In genomic region chr10:86730227-86730626, GRCh38 we compare ENCODE assay signal across 15 cellular contexts. TPM values are rescaled to one million over a fixed set of nuclear protein-coding genes. Genes with fewer than 3 reads are reported as not detected.
A peak's percentile ranks its signal among the peaks of the same experiment; 100 is the strongest.
DNase-seq lines count a peak whose midpoint lies in the region; ATAC-seq, FAIRE-seq and TF ChIP-seq lines count a peak whose summit lies in the region.
"Had no signal": no experiment of that assay in that cellular context is flagged by ENCODE, and none has a peak within 500 bp of the region (broad histone marks: within the 10 kb centered on the region; RNA-seq: fewer than 3 reads in every experiment).

No MANE protein-coding gene starts in this region.

- no peak overlapping the region for H2AFZ ChIP-seq in K562 (ENCODE audit: low read depth, low read length)
- H2AFZ ChIP-seq: neural progenitor cell had no signal

- no peak overlapping the region for H3K9ac ChIP-seq in K562 (ENCODE audit: insufficient read depth in 1 of 2, low read depth in 2 of 2, low read length in 2 of 2)
- H3K9ac ChIP-seq: neural progenitor cell had no signal

- in situ Hi-C loops in K562 (cut with MboI), result no loop called here

- no peaks in the 10 kb centered on the region for H3K27me3 ChIP-seq in K562 (ENCODE audit: control insufficient read depth in 2 of 2, insufficient read depth in 2 of 2, low read length in 2 of 2)
- no peaks in the 10 kb centered on the region for H3K27me3 ChIP-seq in A673 (replicated peaks; ENCODE audit: insufficient read depth, low read depth, low read length, poor library complexity)
- H3K27me3 ChIP-seq in Caco-2 (replicated peaks; ENCODE audit: control insufficient read depth, insufficient read depth, low read length), result no peaks in the 10 kb centered on the region
- H3K27me3 ChIP-seq: brain microvascular endothelial cell, neural progenitor cell had no signal

- H3K4me3 ChIP-seq in K562, result no peak overlapping the region
- no peak overlapping the region for H3K4me3 ChIP-seq in A673 (ENCODE audit: low read depth, low read length, poor library complexity, severe bottlenecking)
- no peak overlapping the region for H3K4me3 ChIP-seq in Caco-2 (ENCODE audit: low read depth, low read length)
- H3K4me3 ChIP-seq: neural progenitor cell had no signal

- POLR2A ChIA-PET in K562 (lab: Yijun Ruan, JAX) (interaction anchor here (0.6 kb wide), 1 partner anchor 30 kb away, joined by 3 read pairs; no protein-coding TSS in a partner anchor), A673 (lab: Charles Lee; ENCODE audit: low non-redundant PET) (no interaction called here), Caco-2 (lab: Charles Lee) (no interaction called here)

- no peak for FAIRE-seq in K562 (lab: Jason Lieb, UNC)

- no TSS peak for BruUV-seq in K562 (replicated peaks; lab: Mats Ljungman, UMichigan)
- no TSS peak for BruUV-seq in A673 (replicated peaks; lab: Mats Ljungman, UMichigan)
- BruUV-seq in Caco-2 (replicated peaks; lab: Mats Ljungman, UMichigan), result no TSS peak

- H3K27ac ChIP-seq in K562 (ENCODE audit: extremely low read depth, low read depth, low read length) (no peak overlapping the region), A673 (ENCODE audit: low read depth, low read length, poor library complexity, severe bottlenecking) (no peak overlapping the region)
- H3K27ac ChIP-seq: brain microvascular endothelial cell, epithelial cell of prostate, neural progenitor cell had no signal

- TF ChIP-seq POLR2A in K562 (conservative IDR thresholded peaks at IDR 0.05), result no peak

- DNase-seq in NCI-H146 treated with DMSO at 0.1 percent for 48 hours (lab: John Stamatoyannopoulos, UW; ENCODE audit: unreplicated experiment), result peak; percentile 8
- DNase-seq in K562 (ENCODE audit: extremely low read depth in 1 of 4, low spot score in 3 of 4), result no peak
- DNase-seq in left lobe of liver (ENCODE audit: low spot score), result peak; percentile 74
- DNase-seq in superior temporal gyrus (ENCODE audit: extremely low spot score), result peak; percentile 62
- no peak for DNase-seq in A673 (ENCODE audit: low spot score)
- no peak for DNase-seq in Caco-2
- DNase-seq in NCI-H524 (lab: John Stamatoyannopoulos, UW), result no peak
- DNase-seq in activated naive CD8-positive, alpha-beta T cell treated with anti-CD3 and anti-CD28 coated beads, Interleukin-2, amount 50 U/mL, for 24 hours, result no peak
- DNase-seq: brain microvascular endothelial cell, H7, immature natural killer cell, SIG-M5 had no signal

- H3K27me3 Mint-ChIP-seq in Caco-2 (ENCODE audit: insufficient read depth, unreplicated experiment), result no peaks in the 10 kb centered on the region
- no peaks in the 10 kb centered on the region for H3K27me3 Mint-ChIP-seq in activated naive CD8-positive, alpha-beta T cell treated with anti-CD3 and anti-CD28 coated beads, Interleukin-2, amount 50 U/mL, for 24 hours

- H3K4me1 ChIP-seq in K562 (replicated peaks in 1 of 2; ENCODE audit: control insufficient read depth in 2 of 2, insufficient read depth in 2 of 2, low read length in 2 of 2) (0 out of 5 replicates have a peak, but pooled peaks cover 0 to 5% of the 10 kb centered on the region in 2 experiments), A673 (ENCODE audit: insufficient read depth, low read length, poor library complexity, severe bottlenecking) (peaks cover 5% of the 10 kb centered on the region), Caco-2 (no peaks in the 10 kb centered on the region)

- no peak for ATAC-seq in K562
- peak; percentile 83 for ATAC-seq in left lobe of liver
- no peak for ATAC-seq in activated naive CD8-positive, alpha-beta T cell treated with anti-CD3 and anti-CD28 coated beads, Interleukin-2, amount 50 U/mL, for 24 hours

- no peaks in the 10 kb centered on the region for H3K79me2 ChIP-seq in K562 (ENCODE audit: control insufficient read depth, insufficient read depth, low read length)

- no peak for TF ChIP-seq EP300 in K562 (IDR thresholded peaks at IDR 0.05; ENCODE audit: low read length)

- 0% methylated on average over 1 of the region's 1 CpG for WGBS in K562 (ENCODE audit: insufficient coverage, low coverage, missing lambda C conversion rate)

- H4K20me1 ChIP-seq in K562 (replicated peaks; ENCODE audit: control insufficient read depth, insufficient read depth, low read length), result no peaks in the 10 kb centered on the region

- CTCF ChIA-PET in K562 (lab: Yijun Ruan, JAX; ENCODE audit: low intra/inter-chr PET ratio) (no interaction called here), A673 (lab: Charles Lee) (no interaction called here), Caco-2 (lab: Charles Lee) (no interaction called here)

- intact Hi-C loops in K562 (cut with micrococcal nuclease), result no loop called here
- intact Hi-C loops in A673 (cut with micrococcal nuclease; ENCODE audit: unreplicated experiment), result no loop called here
- intact Hi-C loops in Caco-2 (cut with micrococcal nuclease; ENCODE audit: unreplicated experiment), result no loop called here

- H3K4me3 Mint-ChIP-seq in Caco-2 (ENCODE audit: unreplicated experiment), result no peak overlapping the region
- no peak overlapping the region for H3K4me3 Mint-ChIP-seq in activated naive CD8-positive, alpha-beta T cell treated with anti-CD3 and anti-CD28 coated beads, Interleukin-2, amount 50 U/mL, for 24 hours
- H3K4me3 Mint-ChIP-seq: immature natural killer cell; neural progenitor cell; stimulated activated naive CD8-positive, alpha-beta T cell treated with anti-CD3 and anti-CD28 coated beads, Interleukin-15, Interleukin-2, amounts not matched to agents 100 ng/mL and 50 ng/mL, for 24 hours had no signal

- TF ChIP-seq RAD21 in K562 (CRISPR knock-in tag; conservative IDR thresholded peaks at IDR 0.05 in 1 of 2, IDR thresholded peaks at IDR 0.05 in 1 of 2), result no peak

- H3K36me3 ChIP-seq in K562 (ENCODE audit: control insufficient read depth, insufficient read depth, low read length) (no peaks in the 10 kb centered on the region), A673 (ENCODE audit: insufficient read depth, low read length, poor library complexity, severe bottlenecking) (no peaks in the 10 kb centered on the region), Caco-2 (ENCODE audit: control insufficient read depth, insufficient read depth, low read length) (no peaks in the 10 kb centered on the region)
- H3K36me3 ChIP-seq: brain microvascular endothelial cell, neural progenitor cell had no signal

- no peaks in the 10 kb centered on the region for H3K9me1 ChIP-seq in K562 (ENCODE audit: control insufficient read depth, insufficient read depth, low read length)

- no peaks in the 10 kb centered on the region for H3K9me3 ChIP-seq in K562 (replicated peaks; ENCODE audit: control insufficient read depth, insufficient read depth, low read depth, low read length)
- H3K9me3 ChIP-seq in A673 (ENCODE audit: low read depth, low read length, poor library complexity, severe bottlenecking), result no peaks in the 10 kb centered on the region
- no peaks in the 10 kb centered on the region for H3K9me3 ChIP-seq in Caco-2

- no peaks in the 10 kb centered on the region for H3K9me3 Mint-ChIP-seq in Caco-2 (ENCODE audit: unreplicated experiment)
- H3K9me3 Mint-ChIP-seq in activated naive CD8-positive, alpha-beta T cell treated with anti-CD3 and anti-CD28 coated beads, Interleukin-2, amount 50 U/mL, for 24 hours, result no peaks in the 10 kb centered on the region
- H3K9me3 Mint-ChIP-seq: immature natural killer cell; neural progenitor cell; stimulated activated naive CD8-positive, alpha-beta T cell treated with anti-CD3 and anti-CD28 coated beads, Interleukin-15, Interleukin-2, amounts not matched to agents 100 ng/mL and 50 ng/mL, for 24 hours had no signal

- TF ChIP-seq CTCF in K562 (IDR thresholded peaks at IDR 0.05 in 2 of 3, conservative IDR thresholded peaks at IDR 0.05 in 1 of 3; ENCODE audit: insufficient read depth in 2 of 3, low read depth in 1 of 3, low read length in 3 of 3) (no peak), A673 (conservative IDR thresholded peaks at IDR 0.05; ENCODE audit: low read depth, low read length) (no peak), Caco-2 (IDR thresholded peaks at IDR 0.05; ENCODE audit: insufficient read depth in 1 of 2, low read depth in 1 of 2, low read length in 1 of 2, severe bottlenecking in 1 of 2, unreplicated experiment in 1 of 2) (no peak)

- H3K36me3 Mint-ChIP-seq in Caco-2 (ENCODE audit: insufficient read depth, unreplicated experiment), result no peaks in the 10 kb centered on the region
- no peaks in the 10 kb centered on the region for H3K36me3 Mint-ChIP-seq in activated naive CD8-positive, alpha-beta T cell treated with anti-CD3 and anti-CD28 coated beads, Interleukin-2, amount 50 U/mL, for 24 hours (ENCODE audit: low read depth)
- H3K36me3 Mint-ChIP-seq: immature natural killer cell, neural progenitor cell had no signal

- H3K4me1 Mint-ChIP-seq in Caco-2 (ENCODE audit: low read depth, unreplicated experiment), result no peaks in the 10 kb centered on the region
- H3K4me1 Mint-ChIP-seq in activated naive CD8-positive, alpha-beta T cell treated with anti-CD3 and anti-CD28 coated beads, Interleukin-2, amount 50 U/mL, for 24 hours, result no peaks in the 10 kb centered on the region
- H3K4me1 Mint-ChIP-seq: immature natural killer cell had no signal

- no peak overlapping the region for H3K4me2 ChIP-seq in K562 (ENCODE audit: insufficient read depth, low read length)
- H3K4me2 ChIP-seq: neural progenitor cell had no signal

- H3K27ac Mint-ChIP-seq in Caco-2 (ENCODE audit: unreplicated experiment), result no peak overlapping the region
- H3K27ac Mint-ChIP-seq in activated naive CD8-positive, alpha-beta T cell treated with anti-CD3 and anti-CD28 coated beads, Interleukin-2, amount 50 U/mL, for 24 hours, result no peak overlapping the region
- H3K27ac Mint-ChIP-seq: immature natural killer cell; neural progenitor cell; stimulated activated naive CD8-positive, alpha-beta T cell treated with anti-CD3 and anti-CD28 coated beads, Interleukin-15, Interleukin-2, amounts not matched to agents 100 ng/mL and 50 ng/mL, for 24 hours had no signal

RNA-seq across cellular contexts. Expression of gene BMPR1A, which starts 26.2 kb away (rescaled TPM):
- 13.1 and 30.9 TPM in 2 replicates for total RNA-seq in K562 (2011; cell fraction: chromatin; rRNA removed; ENCODE audit: low replicate concordance)
- total RNA-seq in K562 (2011; cell fraction: nucleolus; rRNA removed), result 5.5 and 9.3 TPM in 2 replicates
- total RNA-seq in K562 (2011; cell fraction: nucleoplasm; rRNA removed), result 16.1 and 21.3 TPM in 2 replicates
- total RNA-seq in K562 (2014; rRNA removed), result 6.8 and 7.0 TPM in 2 replicates
- 15.3 and 20.0 TPM in 2 replicates for total RNA-seq in K562 (2014; rRNA removed; fragmentation: Illumina TruSeq; extraction: Trizol)
- 16.7 and 17.5 TPM in 2 replicates for total RNA-seq in K562 (2015; rRNA removed; fragmentation: Illumina TruSeq; extraction: Trizol)
- 14.2 and 15.6 TPM in 2 replicates for total RNA-seq in K562 (2021)
- 8.6 and 9.7 TPM in 2 replicates for polyA plus RNA-seq in K562 (2011; rRNA removed)
- 2.1 and 4.3 TPM in 2 replicates for polyA plus RNA-seq in K562 (2011; cell fraction: cytosol; rRNA removed)
- polyA plus RNA-seq in K562 (2011; cell fraction: nucleus; rRNA removed), result 3.5 and 5.3 TPM in 2 replicates
- 7.6 and 7.8 TPM in 2 replicates for polyA plus RNA-seq in K562 (2012)
- 8.9 and 9.1 TPM in 2 replicates for polyA plus RNA-seq in K562 (2014; fragmentation: Illumina TruSeq; extraction: Trizol)
- polyA plus RNA-seq in K562 (2014; fragmentation: Nextera tagmentation; extraction: Ambion mirVana), result 1 to 10 TPM; 1.6 to 1.9 TPM
- polyA plus RNA-seq in K562 (2014; rRNA removed), result 5.8 and 7.4 TPM in 2 replicates
- 34.1 and 45.2 TPM in 2 replicates for polyA minus RNA-seq in K562 (2011; rRNA and poly(A)+ RNA removed)
- polyA minus RNA-seq in K562 (2011; cell fraction: cytosol; rRNA and poly(A)+ RNA removed), result 7.3 and 9.7 TPM in 2 replicates
- 3.6 and 10.4 TPM in 2 replicates for polyA minus RNA-seq in K562 (2011; cell fraction: nucleus; rRNA and poly(A)+ RNA removed)
- total RNA-seq in left lobe of liver, result 12.6 TPM
- 112 and 136 TPM in 2 replicates for total RNA-seq in A673 (2021)
- 53.4 and 63.2 TPM in 2 replicates for total RNA-seq in Caco-2 (2022)

Comparison
In these comparisons a context has a peak if more than half of its experiments do, and no peak if none do; other contexts are left out.
1. DNase-seq: peak in NCI-H146 treated with DMSO at 0.1 percent for 48 hours (single experiment), left lobe of liver (single experiment) and superior temporal gyrus (single experiment); none in K562 (0 of 4), A673 (single experiment), Caco-2 (0 of 2), NCI-H524 (0 of 2) and activated naive CD8-positive, alpha-beta T cell treated with anti-CD3 and anti-CD28 coated beads, Interleukin-2, amount 50 U/mL, for 24 hours (single experiment).